Comparison of ENCODE assay signal across 28 cellular contexts in genomic region chr9:121034529-121034928, GRCh38.
"Had no signal": no experiment of that assay in that cellular context is flagged by ENCODE, and none has a peak within 500 bp of the region (broad histone marks: within the 10 kb centered on the region; RNA-seq: fewer than 3 reads in every experiment).

No MANE protein-coding gene starts in this region.

- H3K4me1 ChIP-seq: gastroesophageal sphincter, heart left ventricle, prostate gland, sigmoid colon, testis, tibial artery had no signal

- H2AFZ ChIP-seq: hepatocyte had no signal

- H3K9me3 ChIP-seq: gastroesophageal sphincter, prostate gland, right atrium auricular region, sigmoid colon, testis, tibial artery had no signal

- H3K36me3 ChIP-seq: prostate gland, right atrium auricular region had no signal

- H3K9me3 Mint-ChIP-seq: mesothelial cell of epicardium; nephron progenitor cell; stimulated activated memory B cell treated with anti-CD40 and anti-IgM and Interleukin-4, amounts not matched to agents 10 μg/mL and 1 μg/mL and 100 μg/mL, for 72 hours; type B pancreatic cell had no signal

- H3K27ac Mint-ChIP-seq: mesothelial cell of epicardium; naive thymus-derived CD4-positive, alpha-beta T cell; nephron progenitor cell; stimulated activated memory B cell treated with anti-CD40 and anti-IgM and Interleukin-4, amounts not matched to agents 10 μg/mL and 1 μg/mL and 100 μg/mL, for 72 hours; type B pancreatic cell had no signal

- H3K4me3 ChIP-seq: dorsolateral prefrontal cortex, gastroesophageal sphincter, heart left ventricle, hepatocyte, prostate gland, right atrium auricular region, sigmoid colon, testis, tibial artery had no signal

- H3K4me2 ChIP-seq: hepatocyte had no signal

- H3K36me3 Mint-ChIP-seq: mesothelial cell of epicardium had no signal

- H3K4me3 Mint-ChIP-seq: mesothelial cell of epicardium; naive thymus-derived CD4-positive, alpha-beta T cell; nephron progenitor cell; stimulated activated memory B cell treated with anti-CD40 and anti-IgM and Interleukin-4, amounts not matched to agents 10 μg/mL and 1 μg/mL and 100 μg/mL, for 72 hours; type B pancreatic cell had no signal

- H3K4me1 Mint-ChIP-seq: mesothelial cell of epicardium; naive thymus-derived CD4-positive, alpha-beta T cell; nephron progenitor cell; stimulated activated memory B cell treated with anti-CD40 and anti-IgM and Interleukin-4, amounts not matched to agents 10 μg/mL and 1 μg/mL and 100 μg/mL, for 72 hours had no signal

- DNase-seq: cortex of kidney; dorsolateral prefrontal cortex; effector CD4-positive, alpha-beta T cell; foreskin fibroblast; heart left ventricle; kidney; mesenchymal stem cell; naive thymus-derived CD4-positive, alpha-beta T cell; nephron progenitor cell; nucleus accumbens; sigmoid colon; stimulated activated CD4-positive, alpha-beta T cell treated with anti-CD3 and anti-CD28 coated beads, Interleukin-2, amount 100 ng/mL, for 24 hours; stimulated activated CD4-positive, alpha-beta T cell treated with anti-CD3 and anti-CD28 coated beads, Interleukin-4, amount 100 ng/mL, for 24 hours; stimulated activated naive CD8-positive, alpha-beta T cell treated with anti-CD3 and anti-CD28 coated beads, Interleukin-15, Interleukin-2, amounts not matched to agents 100 U/mL and 50 U/mL, for 24 hours; substantia nigra; testis; tibial artery had no signal

- H3K27me3 Mint-ChIP-seq: stimulated activated memory B cell treated with anti-CD40 and anti-IgM and Interleukin-4, amounts not matched to agents 10 μg/mL and 1 μg/mL and 100 μg/mL, for 72 hours; type B pancreatic cell had no signal

- H3K27me3 ChIP-seq: dorsolateral prefrontal cortex, gastroesophageal sphincter, heart left ventricle, hepatocyte, right atrium auricular region, sigmoid colon, testis, tibial artery had no signal

- H3K79me2 ChIP-seq: hepatocyte had no signal

- H3K27ac ChIP-seq: dorsolateral prefrontal cortex, epithelial cell of prostate, gastroesophageal sphincter, heart left ventricle, hepatocyte, prostate gland, right atrium auricular region, sigmoid colon, testis, tibial artery had no signal

- FAIRE-seq: kidney, urothelium cell line had no signal

- ATAC-seq: esophagus mucosa; gastroesophageal sphincter; heart left ventricle; left lobe of liver; naive thymus-derived CD4-positive, alpha-beta T cell; stimulated activated memory B cell treated with anti-CD40 and anti-IgM and Interleukin-4, amounts not matched to agents 10 μg/mL and 1 μg/mL and 100 μg/mL, for 72 hours; stimulated activated naive CD8-positive, alpha-beta T cell treated with anti-CD3 and anti-CD28 coated beads, Interleukin-15, Interleukin-2, amounts not matched to agents 100 U/mL and 50 U/mL, for 24 hours had no signal
